ENCODE assay signal across 8 cellular contexts in genomic region chr17:63773272-63774140, GRCh38. TPM values are rescaled to one million over a fixed set of nuclear protein-coding genes. Genes with fewer than 3 reads are reported as not detected.
DNase-seq lines count a peak whose midpoint lies in the region; ATAC-seq and TF ChIP-seq lines count a peak whose summit lies in the region.

A gene with protein sequence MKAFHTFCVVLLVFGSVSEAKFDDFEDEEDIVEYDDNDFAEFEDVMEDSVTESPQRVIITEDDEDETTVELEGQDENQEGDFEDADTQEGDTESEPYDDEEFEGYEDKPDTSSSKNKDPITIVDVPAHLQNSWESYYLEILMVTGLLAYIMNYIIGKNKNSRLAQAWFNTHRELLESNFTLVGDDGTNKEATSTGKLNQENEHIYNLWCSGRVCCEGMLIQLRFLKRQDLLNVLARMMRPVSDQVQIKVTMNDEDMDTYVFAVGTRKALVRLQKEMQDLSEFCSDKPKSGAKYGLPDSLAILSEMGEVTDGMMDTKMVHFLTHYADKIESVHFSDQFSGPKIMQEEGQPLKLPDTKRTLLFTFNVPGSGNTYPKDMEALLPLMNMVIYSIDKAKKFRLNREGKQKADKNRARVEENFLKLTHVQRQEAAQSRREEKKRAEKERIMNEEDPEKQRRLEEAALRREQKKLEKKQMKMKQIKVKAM (minus strand): TSS chr17:63773597. CDS start chr17:63766175, 7,422 bp downstream.

- peak; percentile 94 for DNase-seq in DMS53 treated with DMSO at 0.1 percent for 48 hours (lab: John Stamatoyannopoulos, UW; ENCODE audit: unreplicated experiment)
- peak; percentile 97 to 99 (median 98) for DNase-seq in Peyer's patch
- DNase-seq in activated T-cell treated with anti-CD3 and anti-CD28 coated beads, Interleukin-2, amount 50 U/mL, for 48 hours: peak; percentile 98 to 99
- DNase-seq in stimulated activated CD8-positive, alpha-beta memory T cell treated with anti-CD3 and anti-CD28 coated beads, Interleukin-7, amount 100 ng/mL, for 1 hour (ENCODE audit: low read depth in 2 of 2): peak; percentile 92 to 93

- H3K4me3 ChIP-seq in KMS-11 (IDR thresholded peaks at IDR 0.05; ENCODE audit: insufficient read depth, low read depth, low read length) (peak within 1 kb of the TSS; percentile 65), Peyer's patch (peak within 1 kb of the TSS; percentile 78 to 92 (median 84)), esophagus (ENCODE audit: low read depth in 1 of 2, low read length in 2 of 2) (peak within 1 kb of the TSS; percentile 89), mucosa of stomach (ENCODE audit: low read length) (peak within 1 kb of the TSS; percentile 43)

- peak within 1 kb of the TSS; percentile 43 for H2AFZ ChIP-seq in KMS-11 (ENCODE audit: low read depth)

- peaks cover 92% of the 10 kb centered on the region for H3K79me2 ChIP-seq in KMS-11 (ENCODE audit: insufficient read depth, low read depth)

- H3K9ac ChIP-seq in KMS-11 (peak within 1 kb of the TSS; percentile 88), mucosa of stomach (ENCODE audit: low read length) (peak within 1 kb of the TSS; percentile 89)

- H4K20me1 ChIP-seq in KMS-11 (ENCODE audit: insufficient read depth): no peaks in the 10 kb centered on the region; the same call in 1 of the 2 replicates

- H3K27ac ChIP-seq in KMS-11 (peak within 1 kb of the TSS; percentile 92), Peyer's patch (peak within 1 kb of the TSS; percentile 97 to 99 (median 98)), esophagus (ENCODE audit: low read depth in 2 of 2, low read length in 1 of 2) (peak within 1 kb of the TSS; percentile 98 to 99)

- H3K9me3 ChIP-seq in Peyer's patch: no peaks in the 10 kb centered on the region
- no peaks in the 10 kb centered on the region for H3K9me3 ChIP-seq in esophagus (ENCODE audit: control insufficient read depth in 2 of 2, insufficient read depth in 1 of 2, low read depth in 1 of 2, low read length in 1 of 2)
- H3K9me3 ChIP-seq in mucosa of stomach (ENCODE audit: control insufficient read depth, low read length): no peaks in the 10 kb centered on the region

- peak within 1 kb of the TSS; percentile 86 for H3K4me2 ChIP-seq in KMS-11

- H3K36me3 ChIP-seq in KMS-11 (ENCODE audit: insufficient read depth) (no peaks in the 10 kb centered on the region), Peyer's patch (peaks cover 0 to 14% (median 0%) of the 10 kb centered on the region in 3 donors), esophagus (ENCODE audit: control insufficient read depth in 2 of 2, insufficient read depth in 2 of 2, low read length in 1 of 2) (peaks cover 0 to 2% of the 10 kb centered on the region in 2 donors), mucosa of stomach (ENCODE audit: control insufficient read depth, insufficient read depth, low read length) (no peaks in the 10 kb centered on the region)

- H3K4me1 ChIP-seq in KMS-11 (ENCODE audit: low read depth, poor library complexity, severe bottlenecking) (peaks cover 25% of the 10 kb centered on the region), Peyer's patch (peaks cover 0 to 35% (median 15%) of the 10 kb centered on the region in 4 donors), esophagus (ENCODE audit: control insufficient read depth in 2 of 2, insufficient read depth in 2 of 2, low read length in 1 of 2) (peaks cover 0 to 2% of the 10 kb centered on the region in 2 donors), mucosa of stomach (ENCODE audit: control insufficient read depth, insufficient read depth, low read length) (peaks cover 12% of the 10 kb centered on the region)

- TF ChIP-seq CTCF in KMS-11 (conservative IDR thresholded peaks at IDR 0.05; ENCODE audit: low read depth, low read length): no peak
- TF ChIP-seq CTCF in Peyer's patch (IDR thresholded peaks at IDR 0.05): no peak

- peak; percentile 77 for ATAC-seq in GM21737 (IDR thresholded peaks at IDR 0.05; ENCODE audit: unreplicated experiment)

- TF ChIP-seq POLR2A in Peyer's patch (IDR thresholded peaks at IDR 0.05): peak; percentile 97 to 99

- WGBS in esophagus, 2 donors: 0 to 1% methylated on average over 74 of the region's 74 CpGs

- no peaks in the 10 kb centered on the region for H3K27me3 ChIP-seq in KMS-11 (ENCODE audit: insufficient read depth, low read depth)
- H3K27me3 ChIP-seq in Peyer's patch: no peaks in the 10 kb centered on the region
- H3K27me3 ChIP-seq in esophagus (ENCODE audit: control insufficient read depth in 1 of 2, insufficient read depth in 2 of 2, low read length in 2 of 2): no peaks in the 10 kb centered on the region
- H3K27me3 ChIP-seq in mucosa of stomach (ENCODE audit: control insufficient read depth, insufficient read depth, low read length): no peaks in the 10 kb centered on the region

RNA-seq across cellular contexts. Expression of the gene that starts here (rescaled TPM):
- total RNA-seq in Peyer's patch: 10 to 100 TPM; 79.8 to 91.8 (median 89.1) TPM
- 10 to 100 TPM; 16.3 to 36.4 TPM for polyA plus RNA-seq in esophagus

Comparison
In these comparisons a context has a peak if more than half of its experiments do, and no peak if none do; other contexts are left out.
1. Peak in every context shown above with its lines: DNase-seq, ATAC-seq, H3K4me3 ChIP-seq and H3K27ac ChIP-seq.